Comparison of ENCODE assay signal across 8 cellular contexts in the genomic region with DNA sequence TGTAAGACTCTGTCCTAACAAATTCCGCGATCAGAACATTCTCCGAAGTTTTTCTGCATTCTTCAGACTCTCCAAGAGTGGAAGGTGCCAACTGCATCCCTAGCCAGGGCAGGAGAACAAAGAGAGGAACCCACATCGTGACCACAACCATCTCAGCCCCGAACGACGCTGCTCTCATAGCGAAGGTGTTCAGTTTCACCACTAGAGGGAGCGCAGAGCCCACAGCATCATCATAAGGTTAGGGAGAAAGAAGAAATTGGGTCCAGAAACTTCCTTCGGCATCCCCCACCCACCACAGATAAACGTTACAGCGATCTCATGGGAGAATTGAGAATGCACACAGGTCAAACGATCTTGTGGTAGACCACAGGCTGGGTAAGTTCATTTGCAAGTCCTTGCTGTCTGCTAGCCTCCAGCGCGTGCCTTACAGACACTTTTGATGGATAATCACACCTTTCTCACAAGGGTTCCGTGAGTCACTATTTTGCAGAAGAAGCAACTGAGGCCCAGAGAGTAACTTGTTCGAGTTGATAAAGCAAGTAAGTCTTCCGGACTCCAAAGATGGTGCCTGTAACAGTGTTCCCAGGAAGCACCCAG. TPM values are rescaled to one million over a fixed set of nuclear protein-coding genes. Genes with fewer than 3 reads are reported as not detected.
DNase-seq lines count a peak whose midpoint lies in the region; ATAC-seq and TF ChIP-seq lines count a peak whose summit lies in the region.

No MANE protein-coding gene starts in this region.

- H3K27me3 ChIP-seq in DOHH2 (ENCODE audit: control insufficient read depth, low read length) = peaks cover 6% of the 10 kb centered on the region
- H3K27me3 ChIP-seq in dorsolateral prefrontal cortex = peaks cover 0 to 12% (median 0%) of the 10 kb centered on the region in 45 donors
- no peaks in the 10 kb centered on the region for H3K27me3 ChIP-seq in lower lobe of right lung (ENCODE audit: low read depth)

- H3K36me3 ChIP-seq in DOHH2 (ENCODE audit: control insufficient read depth, low read length) (no peaks in the 10 kb centered on the region), lower lobe of right lung (no peaks in the 10 kb centered on the region)

- peak overlapping the region; percentile 32; the same call in 1 of the 2 replicates for H3K4me2 ChIP-seq in DOHH2 (ENCODE audit: low read length)

- no peaks in the 10 kb centered on the region for H4K20me1 ChIP-seq in DOHH2 (ENCODE audit: control insufficient read depth, insufficient read depth, low read depth, low read length)

- no peaks in the 10 kb centered on the region for H3K79me2 ChIP-seq in DOHH2 (ENCODE audit: control insufficient read depth, low read length)

- H3F3A ChIP-seq in DOHH2 (ENCODE audit: control insufficient read depth, insufficient read depth) = no peaks in the 10 kb centered on the region

- ATAC-seq in HG03354 (IDR thresholded peaks at IDR 0.05; ENCODE audit: poor library complexity, severe bottlenecking, unreplicated experiment) (peak; percentile 68), lower lobe of right lung (peak; percentile 80 to 86), HG03139 (IDR thresholded peaks at IDR 0.05; ENCODE audit: unreplicated experiment) (no peak)

- H3K27ac ChIP-seq in DOHH2 (ENCODE audit: low read depth, low read length) = no peak overlapping the region
- H3K27ac ChIP-seq in dorsolateral prefrontal cortex = no peak overlapping the region
- no peak overlapping the region for H3K27ac ChIP-seq in lower lobe of right lung

- H3K9me2 ChIP-seq in DOHH2 (replicated peaks; ENCODE audit: control insufficient read depth, low read length) = no peaks in the 10 kb centered on the region

- peak; percentile 75 to 87 for DNase-seq in NCI-H526 (lab: John Stamatoyannopoulos, UW)
- peak; percentile 34 to 37 for DNase-seq in activated CD4-positive, alpha-beta T cell treated with anti-CD3 and anti-CD28 coated beads, Interleukin-2, amount 50 U/mL, for 4 hours
- DNase-seq in dorsolateral prefrontal cortex = peak in 8 of 10 donors; percentile 37 to 71 (median 58)
- DNase-seq in lower lobe of right lung = peak; percentile 60
- peak; percentile 4 to 24 for DNase-seq in stimulated activated CD8-positive, alpha-beta memory T cell treated with anti-CD3 and anti-CD28 coated beads, Interleukin-15, amount 100 ng/mL, for 48 hours (ENCODE audit: low read depth in 2 of 2)

- TF ChIP-seq CTCF in DOHH2 (IDR thresholded peaks at IDR 0.05; ENCODE audit: low read depth, low read length, poor library complexity, severe bottlenecking) (peak; percentile 93), dorsolateral prefrontal cortex (IDR thresholded peaks at IDR 0.05 in 54 of 56, conservative IDR thresholded peaks at IDR 0.05 in 2 of 56; ENCODE audit: low read depth in 1 of 56, partially characterized antibody in 56 of 56) (peak; percentile 57 to 99 (median 96)), lower lobe of right lung (IDR thresholded peaks at IDR 0.05) (peak; percentile 94)

- H3K4me3 ChIP-seq in DOHH2 (ENCODE audit: low read length) (no peak overlapping the region), dorsolateral prefrontal cortex (peak overlapping the region in 2 of 59 donors; percentile 8 to 20), lower lobe of right lung (no peak overlapping the region)

- intact Hi-C loops in dorsolateral prefrontal cortex (cut with DNase I) (loop anchor here in 1 of 2 donors (2.0 to 10.0 kb wide), 2 partner anchors 314 to 556 kb away; no protein-coding TSS in a partner anchor), lower lobe of right lung (cut with DNase I) (no loop called here)

- H3K9me3 ChIP-seq in DOHH2 (ENCODE audit: control insufficient read depth, insufficient read depth, low read length) = peaks cover 6% of the 10 kb centered on the region; the same call in 1 of the 2 replicates
- H3K9me3 ChIP-seq in lower lobe of right lung = no peaks in the 10 kb centered on the region

- peaks cover 16% of the 10 kb centered on the region for H3K4me1 ChIP-seq in DOHH2 (ENCODE audit: control insufficient read depth, low read length)
- no peaks in the 10 kb centered on the region for H3K4me1 ChIP-seq in lower lobe of right lung

RNA-seq across cellular contexts. Expression of gene ARL4C, which starts 53.7 kb away (rescaled TPM):
- total RNA-seq in dorsolateral prefrontal cortex (10 to 100 TPM; 11.0 to 65.3 (median 37.1) TPM), lower lobe of right lung (13.4 TPM)

Comparison
In these comparisons a context has a peak if more than half of its experiments do, and no peak if none do; other contexts are left out.
1. DNase-seq: peak in every context shown above with its lines; median percentile 81 in NCI-H526; 60 in lower lobe of right lung; 58 in dorsolateral prefrontal cortex; 36 in activated CD4-positive, alpha-beta T cell treated with anti-CD3 and anti-CD28 coated beads, Interleukin-2, amount 50 U/mL, for 4 hours; 14 in stimulated activated CD8-positive, alpha-beta memory T cell treated with anti-CD3 and anti-CD28 coated beads, Interleukin-15, amount 100 ng/mL, for 48 hours.